ENCODE assay signal across 1 cellular context in genomic region chr2:73175663-73176204, GRCh38.
TF ChIP-seq lines count a peak whose summit lies in the region.

No MANE protein-coding gene starts in this region.

TF ChIP-seq in K562, 482 proteins besides CTCF, POLR2A, EP300 and RAD21 (continued from another document):
- TF ChIP-seq ETS1 (conservative IDR thresholded peaks at IDR 0.05; ENCODE audit: control insufficient read depth, low read depth, low read length) (peak; percentile 52; the same call in 1 of the 2 replicates), GABPA (tag; conservative IDR thresholded peaks at IDR 0.05; ENCODE audit: low read depth) (peak; percentile 73), FOXP1 (CRISPR knock-in tag; IDR thresholded peaks at IDR 0.05) (no peak), ZC3H11A (IDR thresholded peaks at IDR 0.05; ENCODE audit: low read depth, low read length) (no peak), TRIM24 (IDR thresholded peaks at IDR 0.05) (peak in 1 of 2 experiments; percentile 21; a peak in 1 of 4 replicates), E2F3 (CRISPR knock-in tag; IDR thresholded peaks at IDR 0.05) (0 out of 2 replicates have a peak, but pooled peaks have one; percentile 12), NFIC (IDR thresholded peaks at IDR 0.05) (peak; percentile 90), RBFOX2 (IDR thresholded peaks at IDR 0.05; ENCODE audit: low read depth, low read length) (peak; percentile 80), ZNF518B (CRISPR knock-in tag; IDR thresholded peaks at IDR 0.05) (no peak), RFX7 (CRISPR knock-in tag; IDR thresholded peaks at IDR 0.05) (no peak), ZNF589 (CRISPR knock-in tag; IDR thresholded peaks at IDR 0.05; ENCODE audit: low read depth) (no peak), E4F1 (CRISPR knock-in tag; IDR thresholded peaks at IDR 0.05; ENCODE audit: borderline replicate concordance) (no peak), ZNF584 (CRISPR knock-in tag; IDR thresholded peaks at IDR 0.05; ENCODE audit: low read depth) (no peak), SOX6 (IDR thresholded peaks at IDR 0.05) (peak; percentile 21; the same call in 1 of the 2 replicates), ZNF639 (CRISPR knock-in tag; conservative IDR thresholded peaks at IDR 0.05 in 1 of 2, IDR thresholded peaks at IDR 0.05 in 1 of 2) (no peak), CBFA2T2 (conservative IDR thresholded peaks at IDR 0.05) (peak; percentile 20; the same call in 1 of the 2 replicates)
